7 cellular contexts compared by ENCODE assay signal in the genomic region with DNA sequence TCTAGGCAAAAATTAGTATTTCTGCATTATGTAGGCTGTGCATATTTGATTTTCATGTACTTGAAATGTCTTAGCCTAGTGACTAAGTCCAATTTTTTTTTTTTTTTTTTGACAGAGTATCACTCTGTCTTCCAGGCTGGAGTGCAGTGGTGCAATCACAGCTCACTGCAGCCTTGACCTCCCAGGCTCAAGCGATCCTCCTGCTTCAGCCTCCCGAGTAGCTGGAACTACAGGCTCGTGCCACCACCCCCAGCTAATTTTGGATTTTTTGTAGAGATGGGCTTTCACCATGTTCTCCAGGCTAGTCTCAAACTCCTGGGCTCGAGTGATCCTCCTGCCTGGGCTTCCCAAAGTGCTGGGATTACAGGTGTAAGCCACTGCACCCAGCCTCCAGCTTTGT. TPM values are rescaled to one million over a fixed set of nuclear protein-coding genes. Genes with fewer than 3 reads are reported as not detected.
DNase-seq lines count a peak whose midpoint lies in the region; ATAC-seq and TF ChIP-seq lines count a peak whose summit lies in the region.
"Not testable (repeated sequence)": the region's sequence is repeated elsewhere in the genome, so short reads cannot be mapped to it uniquely, and the experiment has no call there.

No MANE protein-coding gene starts in this region.

- not testable (repeated sequence) for DNase-seq in CD8-positive, alpha-beta memory T cell; T-helper 17 cell; neuronal stem cell (ENCODE audit: low spot score); psoas muscle
- DNase-seq in activated CD8-positive, alpha-beta memory T cell treated with anti-CD3 and anti-CD28 coated beads, Interleukin-2, amount 10 ng/mL, durations not matched to agents 7 days and 5 days = peak; percentile 19
- DNase-seq in esophagus muscularis mucosa (ENCODE audit: extremely low spot score) = peak; percentile 31
- peak; percentile 16 for DNase-seq in left lobe of liver (ENCODE audit: low spot score)

- H3K27me3 Mint-ChIP-seq in CD8-positive, alpha-beta memory T cell; T-helper 17 cell; activated CD8-positive, alpha-beta memory T cell treated with anti-CD3 and anti-CD28 coated beads, Interleukin-2, amount 10 ng/mL, durations not matched to agents 7 days and 5 days: not testable (repeated sequence)

- H2AK5ac ChIP-seq in neuronal stem cell (ENCODE audit: low read depth, low read length) = not testable (repeated sequence)

- not testable (repeated sequence) for ATAC-seq in T-helper 17 cell; activated CD8-positive, alpha-beta memory T cell treated with anti-CD3 and anti-CD28 coated beads, Interleukin-2, amount 10 ng/mL, durations not matched to agents 7 days and 5 days; left lobe of liver
- ATAC-seq in psoas muscle = peak in 3 of 4 donors; percentile 7 to 28 (median 15)

- intact Hi-C loops in esophagus muscularis mucosa (cut with DNase I) (loop anchor here (1.0 to 10.0 kb wide), 4 partner anchors 51 to 181 kb away; a partner anchor contains a TSS), psoas muscle (cut with DNase I) (loop anchor here (2.0 to 5.0 kb wide), 3 partner anchors 56 to 131 kb away; no protein-coding TSS in a partner anchor)

- H3K4me1 Mint-ChIP-seq in CD8-positive, alpha-beta memory T cell = peaks cover 70 to 83% (median 79%) of the 10 kb centered on the region in 3 donors
- H3K4me1 Mint-ChIP-seq in T-helper 17 cell = peaks cover 40% of the 10 kb centered on the region
- peaks cover 69% of the 10 kb centered on the region for H3K4me1 Mint-ChIP-seq in activated CD8-positive, alpha-beta memory T cell treated with anti-CD3 and anti-CD28 coated beads, Interleukin-2, amount 10 ng/mL, durations not matched to agents 7 days and 5 days

- H2BK15ac ChIP-seq in neuronal stem cell (ENCODE audit: low read length) = not testable (repeated sequence)

- H3K36me3 ChIP-seq in CD8-positive, alpha-beta memory T cell (ENCODE audit: insufficient read depth, low read length); neuronal stem cell (replicated peaks in 1 of 2; ENCODE audit: control insufficient read depth in 2 of 2, insufficient read depth in 2 of 2, low read length in 2 of 2): not testable (repeated sequence)
- H3K36me3 ChIP-seq in esophagus muscularis mucosa (peaks cover 0 to 15% (median 10%) of the 10 kb centered on the region in 4 donors), psoas muscle (ENCODE audit: insufficient read depth in 1 of 2, low read depth in 1 of 2) (peaks cover 0 to 26% of the 10 kb centered on the region in 2 donors)

- H2AFZ ChIP-seq in neuronal stem cell (ENCODE audit: low read length) = peak overlapping the region; percentile 64

- H3K4me3 Mint-ChIP-seq in CD8-positive, alpha-beta memory T cell; activated CD8-positive, alpha-beta memory T cell treated with anti-CD3 and anti-CD28 coated beads, Interleukin-2, amount 10 ng/mL, durations not matched to agents 7 days and 5 days: not testable (repeated sequence)
- H3K4me3 Mint-ChIP-seq in T-helper 17 cell = peak overlapping the region; percentile 39

- H3K36me3 Mint-ChIP-seq in CD8-positive, alpha-beta memory T cell = peaks cover 0 to 11% (median 0%) of the 10 kb centered on the region in 3 donors
- not testable (repeated sequence) for H3K36me3 Mint-ChIP-seq in T-helper 17 cell (ENCODE audit: low read depth); activated CD8-positive, alpha-beta memory T cell treated with anti-CD3 and anti-CD28 coated beads, Interleukin-2, amount 10 ng/mL, durations not matched to agents 7 days and 5 days

- not testable (repeated sequence) for H3K27ac ChIP-seq in CD8-positive, alpha-beta memory T cell (ENCODE audit: low read depth, low read length); esophagus muscularis mucosa (replicated peaks in 1 of 4); neuronal stem cell (replicated peaks; ENCODE audit: low read length); psoas muscle

- not testable (repeated sequence) for H3K4me2 ChIP-seq in neuronal stem cell (ENCODE audit: insufficient read depth, low read length, poor library complexity, severe bottlenecking)

- H2BK5ac ChIP-seq in neuronal stem cell (ENCODE audit: low read length) = not testable (repeated sequence)

- WGBS in esophagus muscularis mucosa = 88% methylated on average over 4 of the region's 4 CpGs
- no CpG with 5 or more reads among the region's 4 CpGs for WGBS in neuronal stem cell (ENCODE audit: extremely low coverage in 2 of 2, insufficient read length in 2 of 2, insufficient replicate concordance in 1 of 2), 2 donors
- 71 to 85% (median 74%) methylated on average over 4 of the region's 4 CpGs for WGBS in psoas muscle, 3 donors

- H3K4me1 ChIP-seq in CD8-positive, alpha-beta memory T cell (ENCODE audit: insufficient read depth, low read length) = peaks cover 58% of the 10 kb centered on the region
- peaks cover 10 to 33% (median 24%) of the 10 kb centered on the region in 4 donors for H3K4me1 ChIP-seq in esophagus muscularis mucosa
- H3K4me1 ChIP-seq in neuronal stem cell (ENCODE audit: control insufficient read depth in 2 of 2, insufficient read depth in 1 of 2, low read depth in 1 of 2, low read length in 2 of 2); psoas muscle: not testable (repeated sequence)

- not testable (repeated sequence) for H3K27me3 ChIP-seq in CD8-positive, alpha-beta memory T cell (ENCODE audit: insufficient read depth, low read length, poor library complexity, severe bottlenecking); esophagus muscularis mucosa; neuronal stem cell (ENCODE audit: control insufficient read depth in 3 of 3, insufficient read depth in 3 of 3, low read depth in 1 of 3, low read length in 3 of 3); psoas muscle (ENCODE audit: insufficient read depth in 3 of 3, low read length in 2 of 3)

- not testable (repeated sequence) for TF ChIP-seq CTCF in esophagus muscularis mucosa (IDR thresholded peaks at IDR 0.05); psoas muscle (IDR thresholded peaks at IDR 0.05)

- not testable (repeated sequence) for TF ChIP-seq POLR2A in esophagus muscularis mucosa (IDR thresholded peaks at IDR 0.05; ENCODE audit: low read depth)

- POLR2A ChIA-PET in CD8-positive, alpha-beta memory T cell (lab: Charles Lee) = interaction anchor here (0.7 to 3.3 kb wide), 2 partner anchors 12 to 70 kb away, joined by 4 to 30 read pairs; no protein-coding TSS in a partner anchor

- H3K9ac ChIP-seq in neuronal stem cell (ENCODE audit: low read depth, low read length, poor library complexity) = not testable (repeated sequence)

- H2BK12ac ChIP-seq in neuronal stem cell (ENCODE audit: low read length) = not testable (repeated sequence)

- CTCF ChIA-PET in CD8-positive, alpha-beta memory T cell (lab: Charles Lee) = interaction anchor here (0.6 to 6.3 kb wide), 30 partner anchors 11 to 182 kb away, joined by 3 to 144 read pairs (median 6); a partner anchor contains a TSS
- CTCF ChIA-PET in activated CD8-positive, alpha-beta memory T cell treated with anti-CD3 and anti-CD28 coated beads, Interleukin-2, amount 10 ng/mL, durations not matched to agents 7 days and 5 days (lab: Charles Lee) = interaction anchor here (0.7 to 8.9 kb wide), 24 partner anchors 8 to 316 kb away, joined by 3 to 258 read pairs (median 8); a partner anchor contains a TSS

- not testable (repeated sequence) for TF ChIP-seq EP300 in esophagus muscularis mucosa (IDR thresholded peaks at IDR 0.05)

- not testable (repeated sequence) for H2BK120ac ChIP-seq in neuronal stem cell (ENCODE audit: low read depth, low read length)

- not testable (repeated sequence) for H3K23ac ChIP-seq in neuronal stem cell (ENCODE audit: low read depth, low read length, poor library complexity)

- not testable (repeated sequence) for H3K9me3 Mint-ChIP-seq in CD8-positive, alpha-beta memory T cell; activated CD8-positive, alpha-beta memory T cell treated with anti-CD3 and anti-CD28 coated beads, Interleukin-2, amount 10 ng/mL, durations not matched to agents 7 days and 5 days (ENCODE audit: low read depth)

- not testable (repeated sequence) for H3K9me3 ChIP-seq in CD8-positive, alpha-beta memory T cell (ENCODE audit: low read length); T-helper 17 cell (ENCODE audit: control insufficient read depth, low read length, poor library complexity, severe bottlenecking); esophagus muscularis mucosa; neuronal stem cell (replicated peaks in 1 of 2; ENCODE audit: control insufficient read depth in 2 of 2, insufficient read depth in 1 of 2, low read depth in 1 of 2, low read length in 2 of 2); psoas muscle

- H3K4me3 ChIP-seq in CD8-positive, alpha-beta memory T cell (ENCODE audit: low read length); esophagus muscularis mucosa; neuronal stem cell (ENCODE audit: low read length in 2 of 2); psoas muscle: not testable (repeated sequence)

- not testable (repeated sequence) for H3K14ac ChIP-seq in neuronal stem cell (ENCODE audit: low read length)

- peak overlapping the region in 5 of 8 donors; percentile 93 to 98 (median 97) for H3K27ac Mint-ChIP-seq in CD8-positive, alpha-beta memory T cell
- peak overlapping the region; percentile 100 for H3K27ac Mint-ChIP-seq in T-helper 17 cell
- H3K27ac Mint-ChIP-seq in activated CD8-positive, alpha-beta memory T cell treated with anti-CD3 and anti-CD28 coated beads, Interleukin-2, amount 10 ng/mL, durations not matched to agents 7 days and 5 days = not testable (repeated sequence)

- not testable (repeated sequence) for H4K8ac ChIP-seq in neuronal stem cell (ENCODE audit: low read depth, low read length)

- H3K4ac ChIP-seq in neuronal stem cell (ENCODE audit: low read length) = not testable (repeated sequence)

- H3K18ac ChIP-seq in neuronal stem cell (ENCODE audit: low read length) = not testable (repeated sequence)

- not testable (repeated sequence) for H4K91ac ChIP-seq in neuronal stem cell (ENCODE audit: low read depth, low read length, poor library complexity)

- not testable (repeated sequence) for H3K79me1 ChIP-seq in neuronal stem cell (ENCODE audit: low read depth, low read length)

RNA-seq across cellular contexts. Expression of a gene that starts 50.8 kb away (rescaled TPM):
- 10 to 100 TPM; 82.9 to 83.2 TPM for total RNA-seq in CD8-positive, alpha-beta memory T cell
- polyA plus RNA-seq in CD8-positive, alpha-beta memory T cell = 68.6 TPM
- total RNA-seq in T-helper 17 cell (10 to 100 TPM; 75.8 to 84.8 TPM), esophagus muscularis mucosa (10 to 100 TPM; 15.4 to 26.9 (median 24.8) TPM), left lobe of liver (58.9 TPM), psoas muscle (1 to 10 TPM; 4.4 to 5.2 (median 4.9) TPM)
- 10 to 100 TPM; 77.6 to 78.4 TPM for total RNA-seq in activated CD8-positive, alpha-beta memory T cell treated with anti-CD3 and anti-CD28 coated beads, Interleukin-2, amount 10 ng/mL, durations not matched to agents 7 days and 5 days
- polyA plus RNA-seq in neuronal stem cell (2013, experiment 1 of 2) = 15.7 TPM
- polyA plus RNA-seq in neuronal stem cell (2013, experiment 2 of 2) = 15.9 TPM
- 1 to 10 TPM; 1.5 to 3.9 (median 3.6) TPM for polyA plus RNA-seq in psoas muscle
